ENCODE assay signal across 1 cellular context in the genomic region with DNA sequence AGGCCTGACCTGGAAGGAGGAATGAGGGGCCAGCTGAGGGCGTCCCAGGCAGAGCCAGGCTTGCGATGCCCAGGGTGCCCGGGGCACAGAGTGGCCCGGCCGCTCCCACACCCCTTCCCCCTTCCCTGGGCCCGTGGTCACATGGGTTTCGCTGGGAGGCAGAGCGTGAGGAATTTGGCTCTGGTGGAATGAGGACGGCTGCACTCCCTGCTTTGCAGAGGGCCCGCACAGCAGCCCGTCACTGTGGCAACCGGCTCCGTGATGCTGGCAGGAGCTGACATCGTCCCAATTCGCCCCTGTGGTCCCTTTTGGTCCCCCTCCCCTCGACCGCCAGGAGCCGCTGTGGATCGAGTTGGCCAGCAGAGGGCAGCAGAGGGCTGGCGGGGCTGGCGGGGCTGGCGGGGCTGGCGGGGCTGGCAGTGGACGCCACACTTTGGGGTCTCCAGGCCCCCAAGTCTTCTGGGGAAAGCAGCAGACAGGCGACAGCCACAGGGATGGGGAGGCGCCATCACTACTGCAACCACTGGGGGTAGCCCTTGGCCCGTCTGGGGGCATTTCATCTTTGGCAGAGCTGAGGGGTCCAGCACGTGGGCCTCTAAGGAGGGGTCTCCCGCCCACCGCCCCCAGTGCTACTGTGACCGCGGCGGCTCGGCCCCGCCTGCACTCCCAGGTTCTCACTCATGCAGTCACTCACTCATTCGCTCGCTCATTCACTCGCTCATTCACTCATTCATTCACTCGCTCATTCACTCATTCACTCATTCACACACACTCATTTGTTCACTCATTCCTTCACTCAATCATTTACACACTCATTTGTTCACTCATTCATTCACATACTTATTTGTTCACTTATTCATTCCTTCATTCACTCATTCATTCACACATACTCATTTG.
TF ChIP-seq lines count a peak whose summit lies in the region.

No MANE protein-coding gene starts in this region.

TF ChIP-seq in K562, 482 proteins besides CTCF, POLR2A, EP300 and RAD21 (continued from another document):
- TF ChIP-seq, protein P1, sequence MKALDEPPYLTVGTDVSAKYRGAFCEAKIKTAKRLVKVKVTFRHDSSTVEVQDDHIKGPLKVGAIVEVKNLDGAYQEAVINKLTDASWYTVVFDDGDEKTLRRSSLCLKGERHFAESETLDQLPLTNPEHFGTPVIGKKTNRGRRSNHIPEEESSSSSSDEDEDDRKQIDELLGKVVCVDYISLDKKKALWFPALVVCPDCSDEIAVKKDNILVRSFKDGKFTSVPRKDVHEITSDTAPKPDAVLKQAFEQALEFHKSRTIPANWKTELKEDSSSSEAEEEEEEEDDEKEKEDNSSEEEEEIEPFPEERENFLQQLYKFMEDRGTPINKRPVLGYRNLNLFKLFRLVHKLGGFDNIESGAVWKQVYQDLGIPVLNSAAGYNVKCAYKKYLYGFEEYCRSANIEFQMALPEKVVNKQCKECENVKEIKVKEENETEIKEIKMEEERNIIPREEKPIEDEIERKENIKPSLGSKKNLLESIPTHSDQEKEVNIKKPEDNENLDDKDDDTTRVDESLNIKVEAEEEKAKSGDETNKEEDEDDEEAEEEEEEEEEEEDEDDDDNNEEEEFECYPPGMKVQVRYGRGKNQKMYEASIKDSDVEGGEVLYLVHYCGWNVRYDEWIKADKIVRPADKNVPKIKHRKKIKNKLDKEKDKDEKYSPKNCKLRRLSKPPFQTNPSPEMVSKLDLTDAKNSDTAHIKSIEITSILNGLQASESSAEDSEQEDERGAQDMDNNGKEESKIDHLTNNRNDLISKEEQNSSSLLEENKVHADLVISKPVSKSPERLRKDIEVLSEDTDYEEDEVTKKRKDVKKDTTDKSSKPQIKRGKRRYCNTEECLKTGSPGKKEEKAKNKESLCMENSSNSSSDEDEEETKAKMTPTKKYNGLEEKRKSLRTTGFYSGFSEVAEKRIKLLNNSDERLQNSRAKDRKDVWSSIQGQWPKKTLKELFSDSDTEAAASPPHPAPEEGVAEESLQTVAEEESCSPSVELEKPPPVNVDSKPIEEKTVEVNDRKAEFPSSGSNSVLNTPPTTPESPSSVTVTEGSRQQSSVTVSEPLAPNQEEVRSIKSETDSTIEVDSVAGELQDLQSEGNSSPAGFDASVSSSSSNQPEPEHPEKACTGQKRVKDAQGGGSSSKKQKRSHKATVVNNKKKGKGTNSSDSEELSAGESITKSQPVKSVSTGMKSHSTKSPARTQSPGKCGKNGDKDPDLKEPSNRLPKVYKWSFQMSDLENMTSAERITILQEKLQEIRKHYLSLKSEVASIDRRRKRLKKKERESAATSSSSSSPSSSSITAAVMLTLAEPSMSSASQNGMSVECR (CRISPR knock-in tag; IDR thresholded peaks at IDR 0.05): 0 out of 2 replicates have a peak, but pooled peaks have one; percentile 29
- TF ChIP-seq ZNF778 (CRISPR knock-in tag; IDR thresholded peaks at IDR 0.05) (no peak), SPI1 (IDR thresholded peaks at IDR 0.05; ENCODE audit: borderline replicate concordance, low read depth, low read length) (no peak)
- TF ChIP-seq, protein P2, sequence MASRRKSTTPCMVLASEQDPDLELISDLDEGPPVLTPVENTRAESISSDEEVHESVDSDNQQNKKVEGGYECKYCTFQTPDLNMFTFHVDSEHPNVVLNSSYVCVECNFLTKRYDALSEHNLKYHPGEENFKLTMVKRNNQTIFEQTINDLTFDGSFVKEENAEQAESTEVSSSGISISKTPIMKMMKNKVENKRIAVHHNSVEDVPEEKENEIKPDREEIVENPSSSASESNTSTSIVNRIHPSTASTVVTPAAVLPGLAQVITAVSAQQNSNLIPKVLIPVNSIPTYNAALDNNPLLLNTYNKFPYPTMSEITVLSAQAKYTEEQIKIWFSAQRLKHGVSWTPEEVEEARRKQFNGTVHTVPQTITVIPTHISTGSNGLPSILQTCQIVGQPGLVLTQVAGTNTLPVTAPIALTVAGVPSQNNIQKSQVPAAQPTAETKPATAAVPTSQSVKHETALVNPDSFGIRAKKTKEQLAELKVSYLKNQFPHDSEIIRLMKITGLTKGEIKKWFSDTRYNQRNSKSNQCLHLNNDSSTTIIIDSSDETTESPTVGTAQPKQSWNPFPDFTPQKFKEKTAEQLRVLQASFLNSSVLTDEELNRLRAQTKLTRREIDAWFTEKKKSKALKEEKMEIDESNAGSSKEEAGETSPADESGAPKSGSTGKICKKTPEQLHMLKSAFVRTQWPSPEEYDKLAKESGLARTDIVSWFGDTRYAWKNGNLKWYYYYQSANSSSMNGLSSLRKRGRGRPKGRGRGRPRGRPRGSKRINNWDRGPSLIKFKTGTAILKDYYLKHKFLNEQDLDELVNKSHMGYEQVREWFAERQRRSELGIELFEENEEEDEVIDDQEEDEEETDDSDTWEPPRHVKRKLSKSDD (conservative IDR thresholded peaks at IDR 0.05; ENCODE audit: low read length): no peak
TF ChIP-seq in K562: peak in this region for 21.
